Comparison of ENCODE assay signal across 18 cellular contexts in genomic region chr2:8984152-8984551, GRCh38. TPM values are rescaled to one million over a fixed set of nuclear protein-coding genes. Genes with fewer than 3 reads are reported as not detected.
A peak's percentile ranks its signal among the peaks of the same experiment; 100 is the strongest.
DNase-seq lines count a peak whose midpoint lies in the region; ATAC-seq, FAIRE-seq and TF ChIP-seq lines count a peak whose summit lies in the region.
"Had no signal": no experiment of that assay in that cellular context is flagged by ENCODE, and none has a peak within 500 bp of the region (broad histone marks: within the 10 kb centered on the region; RNA-seq: fewer than 3 reads in every experiment).

No MANE protein-coding gene starts in this region.

- no peak for DNase-seq in A549 (ENCODE audit: low read depth in 1 of 2, low spot score in 1 of 2)
- DNase-seq in H54 (ENCODE audit: insufficient read length, low spot score): no peak
- no peak for DNase-seq in SK-N-MC (ENCODE audit: low read depth, low spot score)
- DNase-seq in fibroblast of the conjunctiva (ENCODE audit: low read depth): peak; percentile 40
- DNase-seq in activated CD8-positive, alpha-beta memory T cell treated with anti-CD3 and anti-CD28 coated beads for 24 hours: no peak
- DNase-seq in prostate gland (ENCODE audit: low spot score): no peak
- no peak for DNase-seq in lower leg skin (ENCODE audit: low spot score in 2 of 2)
- no peak for DNase-seq in NCI-H128 (lab: John Stamatoyannopoulos, UW; ENCODE audit: unreplicated experiment)
- DNase-seq: activated CD4-positive, alpha-beta memory T cell treated with anti-CD3 and anti-CD28 coated beads, Interleukin-2, amount 10 ng/mL, durations not matched to agents 7 days and 5 days; activated effector memory CD4-positive, alpha-beta T cell treated with anti-CD3 and anti-CD28 coated beads, Interleukin-2, amount 50 U/mL, for 16 hours; central memory CD4-positive, alpha-beta T cell; H7; NCI-H446; Peyer's patch; T-helper 9 cell; tibial artery had no signal

- H3K9ac ChIP-seq in SK-N-MC (ENCODE audit: insufficient read length): peak overlapping the region; percentile 75

- no peaks in the 10 kb centered on the region for H3K27me3 ChIP-seq in prostate gland (replicated peaks; ENCODE audit: insufficient read depth)
- H3K27me3 ChIP-seq: Peyer's patch, tibial artery had no signal

- no peaks in the 10 kb centered on the region for H3K36me3 ChIP-seq in SK-N-MC (ENCODE audit: insufficient read depth, low read length)
- H3K36me3 ChIP-seq in prostate gland: no peaks in the 10 kb centered on the region
- H3K36me3 ChIP-seq: Peyer's patch, tibial artery had no signal

- POLR2A ChIA-PET in A549 (lab: Yijun Ruan, JAX): no interaction called here

- peak overlapping the region; percentile 8; the same call in 2 of the 3 replicates for H3K4me2 ChIP-seq in A549

- H3K4me1 ChIP-seq in A549: peaks cover 22% of the 10 kb centered on the region
- no peaks in the 10 kb centered on the region for H3K4me1 ChIP-seq in prostate gland (replicated peaks)
- H3K4me1 ChIP-seq: Peyer's patch had no signal

- CTCF ChIA-PET in A549 (lab: Yijun Ruan, JAX): no interaction called here

- TF ChIP-seq POLR2A in A549 (IDR thresholded peaks at IDR 0.05; ENCODE audit: low read length) (no peak), H54 (IDR thresholded peaks at IDR 0.05; ENCODE audit: low read depth, low read length) (no peak), prostate gland (IDR thresholded peaks at IDR 0.05) (no peak), lower leg skin (IDR thresholded peaks at IDR 0.05) (no peak)

- TF ChIP-seq EP300 in A549 (IDR thresholded peaks at IDR 0.05): no peak

- no peak for TF ChIP-seq CTCF in A549 (IDR thresholded peaks at IDR 0.05)
- no peak for TF ChIP-seq CTCF in prostate gland (IDR thresholded peaks at IDR 0.05)
- TF ChIP-seq CTCF in lower leg skin (IDR thresholded peaks at IDR 0.05): no peak

- 76% methylated on average over 5 of the region's 5 CpGs for WGBS in A549 (ENCODE audit: missing lambda C conversion rate)
- 71% methylated on average over 5 of the region's 5 CpGs for WGBS in prostate gland
- WGBS in lower leg skin, 2 donors: 59 to 72% methylated on average over 5 of the region's 5 CpGs

- ATAC-seq in A549: no peak

- FAIRE-seq in A549 (lab: Jason Lieb, UNC) (no peak), H54 (lab: Jason Lieb, UNC) (peak; percentile 57)
- FAIRE-seq: A204.1, D721Med had no signal

- H3K27ac ChIP-seq in A549 (peak overlapping the region; percentile 1 to 55; a peak in 4 of 6 replicates), SK-N-MC (peak overlapping the region; percentile 98), prostate gland (no peak overlapping the region)
- H3K27ac ChIP-seq: Peyer's patch, tibial artery had no signal

- TF ChIP-seq RAD21 in A549 (conservative IDR thresholded peaks at IDR 0.05 in 1 of 2, IDR thresholded peaks at IDR 0.05 in 1 of 2): no peak

- intact Hi-C loops in prostate gland (cut with DNase I) (no loop called here), lower leg skin (cut with DNase I; ENCODE audit: low total_unique reads) (no loop called here)

- H3K9me3 ChIP-seq in A549 (no peaks in the 10 kb centered on the region), SK-N-MC (ENCODE audit: low read depth, low read length) (no peaks in the 10 kb centered on the region; the same call in 1 of the 2 replicates), prostate gland (no peaks in the 10 kb centered on the region)
- H3K9me3 ChIP-seq: Peyer's patch, tibial artery had no signal

- no peak overlapping the region for H3K4me3 ChIP-seq in A549
- H3K4me3 ChIP-seq in SK-N-MC: peak overlapping the region; percentile 76
- no peak overlapping the region for H3K4me3 ChIP-seq in prostate gland
- no peak overlapping the region for H3K4me3 ChIP-seq in lower leg skin (ENCODE audit: low read depth, poor library complexity, severe bottlenecking)
- H3K4me3 ChIP-seq: Peyer's patch, tibial artery had no signal

TF ChIP-seq in A549, 52 proteins besides CTCF, POLR2A, EP300 and RAD21:
- TF ChIP-seq CBX2 (IDR thresholded peaks at IDR 0.05; ENCODE audit: borderline replicate concordance, low read depth) (no peak), HEYL (CRISPR knock-in tag; IDR thresholded peaks at IDR 0.05) (no peak), FOXS1 (CRISPR knock-in tag; IDR thresholded peaks at IDR 0.05) (no peak), KDM5A (IDR thresholded peaks at IDR 0.05) (no peak), MYC (IDR thresholded peaks at IDR 0.05; ENCODE audit: borderline replicate concordance, low read length) (no peak), HDAC2 (IDR thresholded peaks at IDR 0.05) (no peak), CHD4 (IDR thresholded peaks at IDR 0.05; ENCODE audit: borderline replicate concordance) (no peak), POLR2AphosphoS2 (conservative IDR thresholded peaks at IDR 0.05; ENCODE audit: low read length) (no peak), NR3C1 (IDR thresholded peaks at IDR 0.05) (no peak), MAX (IDR thresholded peaks at IDR 0.05) (no peak), SREBF2 (IDR thresholded peaks at IDR 0.05) (no peak), FOSB (CRISPR knock-in tag; IDR thresholded peaks at IDR 0.05) (no peak), GATA3 (IDR thresholded peaks at IDR 0.05; ENCODE audit: borderline replicate concordance) (no peak), BCL3 (IDR thresholded peaks at IDR 0.05) (no peak), MAFK (IDR thresholded peaks at IDR 0.05; ENCODE audit: partially characterized antibody) (no peak)
TF ChIP-seq in A549: peak in this region for 0.

RNA-seq across cellular contexts. Expression of gene MBOAT2, which starts 19.3 kb away (rescaled TPM):
- polyA plus RNA-seq in A549 (2011; rRNA removed) (32.3 and 33.3 TPM in 2 replicates), A549 (2017; fragmentation: RNase III; extraction: RNeasy Plus Mini Kit Qiagen cat#74134 plus additional on column Dnase treatment) (31.1 to 37.3 TPM (median 33.1 TPM) in 3 replicates)
- polyA plus RNA-seq in A549 (2012; cell fraction: cytosol; rRNA removed): 9.8 and 11.5 TPM in 2 replicates
- 9.3 and 19.7 TPM in 2 replicates for polyA plus RNA-seq in A549 (2012; cell fraction: nucleus; rRNA removed)
- polyA minus RNA-seq in A549 (2011; rRNA and poly(A)+ RNA removed): 22.0 and 30.8 TPM in 2 replicates
- total RNA-seq in prostate gland (10 to 100 TPM; 20.3 to 40.2 TPM), lower leg skin (10 to 100 TPM; 47.2 to 92.3 (median 76.4) TPM)

Comparison
In these comparisons a context has a peak if more than half of its experiments do, and no peak if none do; other contexts are left out.
1. H3K27ac ChIP-seq: peak in A549 (2 of 2) and SK-N-MC (single experiment); none in prostate gland (0 of 2).